Comparison of ENCODE assay signal across 1 cellular context in genomic region chr1:38047603-38048146, GRCh38.
TF ChIP-seq lines count a peak whose summit lies in the region.

No MANE protein-coding gene starts in this region.

TF ChIP-seq in endothelial cell of umbilical vein, 7 proteins besides CTCF, POLR2A, EP300 and RAD21:
- TF ChIP-seq GATA2 (IDR thresholded peaks at IDR 0.05; ENCODE audit: insufficient read depth, insufficient read length, low read depth, low read length), result no peak
- no peak for TF ChIP-seq POLR2AphosphoS5 (IDR thresholded peaks at IDR 0.05; ENCODE audit: insufficient read depth, low read depth, low read length)
- peak; percentile 69 for TF ChIP-seq EZH2 (IDR thresholded peaks at IDR 0.05; ENCODE audit: borderline replicate concordance, low read depth, low read length, severe bottlenecking)
